22 cellular contexts compared by ENCODE assay signal in the genomic region with DNA sequence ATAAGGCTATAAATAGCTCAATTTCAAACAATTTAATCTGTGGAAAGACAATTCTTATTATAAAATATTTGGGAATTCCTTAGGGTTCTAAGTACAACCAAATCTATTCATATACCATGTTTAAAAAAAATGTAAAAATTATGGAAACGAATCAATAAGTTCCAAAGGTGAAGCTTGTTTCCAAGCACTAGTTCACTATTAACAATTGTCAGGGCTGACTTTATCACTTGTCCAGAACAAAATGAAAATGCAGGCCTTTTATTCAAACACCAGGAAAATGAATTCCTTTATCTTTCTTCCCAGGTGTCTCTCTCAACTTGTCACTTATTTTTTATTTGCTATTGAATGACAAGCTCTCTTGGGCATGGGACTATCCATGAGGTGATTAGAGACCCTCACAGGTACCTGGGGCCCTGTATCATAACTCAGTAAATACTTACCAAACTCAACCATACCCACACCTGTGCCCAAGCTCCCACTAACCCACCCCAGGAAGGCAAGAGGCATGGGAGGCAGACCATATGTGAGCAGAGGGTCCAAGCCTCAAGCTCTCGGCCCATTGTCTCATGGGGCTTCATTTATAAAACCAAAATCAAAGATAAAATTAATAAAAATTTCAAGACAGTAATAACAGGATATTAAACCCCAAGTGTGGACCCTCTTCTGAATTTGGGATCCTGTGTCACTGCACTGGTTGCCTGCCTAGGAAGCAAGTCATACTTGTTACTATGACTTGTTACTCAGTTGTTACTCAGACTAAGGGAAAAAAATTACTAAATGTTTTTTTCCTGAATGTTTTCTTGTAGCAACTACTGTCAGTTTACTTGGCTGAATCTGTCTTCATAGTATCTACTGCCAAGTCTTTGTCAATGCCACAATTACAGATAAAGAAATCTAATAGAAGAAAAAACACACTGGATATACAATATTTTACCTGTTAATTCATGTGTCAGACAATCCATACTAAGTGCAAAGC. TPM values are rescaled to one million over a fixed set of nuclear protein-coding genes. Genes with fewer than 3 reads are reported as not detected.
DNase-seq lines count a peak whose midpoint lies in the region; ATAC-seq, FAIRE-seq and TF ChIP-seq lines count a peak whose summit lies in the region.
"Had no signal": no experiment of that assay in that cellular context is flagged by ENCODE, and none has a peak within 500 bp of the region (broad histone marks: within the 10 kb centered on the region; RNA-seq: fewer than 3 reads in every experiment).

No MANE protein-coding gene starts in this region.

- WGBS in small intestine, 3 donors: 52 to 69% (median 53%) methylated on average over 2 of the region's 2 CpGs
- 82% methylated on average over 2 of the region's 2 CpGs for WGBS in esophagus muscularis mucosa

- no peak overlapping the region for H3K9ac ChIP-seq in SK-N-MC (ENCODE audit: insufficient read length)

- no peak overlapping the region for H3K27ac ChIP-seq in GM23338 (ENCODE audit: low read depth)
- 0 out of 2 replicates have a peak overlapping the region, but pooled peaks have one; percentile 65 for H3K27ac ChIP-seq in SK-N-MC
- H3K27ac ChIP-seq in small intestine (ENCODE audit: low read depth in 1 of 2, low read length in 1 of 2): no peak overlapping the region
- no peak overlapping the region for H3K27ac ChIP-seq in esophagus muscularis mucosa (replicated peaks in 1 of 4)

- H3K4me3 Mint-ChIP-seq in GM23338: no peak overlapping the region
- H3K4me3 Mint-ChIP-seq: CD4-positive, CD25-positive, alpha-beta regulatory T cell had no signal

- H3K4me1 Mint-ChIP-seq in GM23338: peaks cover 2% of the 10 kb centered on the region; the same call in 1 of the 3 replicates
- H3K4me1 Mint-ChIP-seq: CD4-positive, CD25-positive, alpha-beta regulatory T cell had no signal

- FAIRE-seq in frontal cortex (lab: Jason Lieb, UNC) (peak; percentile 47), small intestine (lab: Jason Lieb, UNC) (no peak)
- FAIRE-seq: D721Med, H1 had no signal

- intact Hi-C loops in esophagus muscularis mucosa (cut with DNase I): no loop called here

- no peak overlapping the region for H3K4me2 ChIP-seq in GM23338

- TF ChIP-seq CTCF in GM23338 (conservative IDR thresholded peaks at IDR 0.05; ENCODE audit: low read depth in 2 of 2) (no peak), esophagus muscularis mucosa (IDR thresholded peaks at IDR 0.05) (no peak)

- TF ChIP-seq EP300 in esophagus muscularis mucosa (IDR thresholded peaks at IDR 0.05): no peak

- TF ChIP-seq POLR2A in esophagus muscularis mucosa (IDR thresholded peaks at IDR 0.05; ENCODE audit: low read depth): no peak

- H2AFZ ChIP-seq in GM23338: no peak overlapping the region

- no peaks in the 10 kb centered on the region for H3K27me3 Mint-ChIP-seq in GM23338 (ENCODE audit: insufficient read depth, low read depth, poor library complexity)

- H3K36me3 ChIP-seq in GM23338 (ENCODE audit: insufficient read depth) (no peaks in the 10 kb centered on the region), SK-N-MC (ENCODE audit: insufficient read depth, low read length) (no peaks in the 10 kb centered on the region), small intestine (ENCODE audit: control insufficient read depth in 2 of 2, insufficient read depth in 2 of 2, low read length in 2 of 2) (no peaks in the 10 kb centered on the region), esophagus muscularis mucosa (no peaks in the 10 kb centered on the region)

- peaks cover 73% of the 10 kb centered on the region for H3K79me2 ChIP-seq in GM23338 (replicated peaks; ENCODE audit: insufficient read depth)

- H3K4me3 ChIP-seq in GM23338 (no peak overlapping the region), SK-N-MC (no peak overlapping the region), small intestine (ENCODE audit: low read depth in 1 of 2, low read length in 2 of 2) (no peak overlapping the region), esophagus muscularis mucosa (no peak overlapping the region)

- H3K9me2 ChIP-seq in GM23338 (ENCODE audit: insufficient read depth): no peaks in the 10 kb centered on the region

- no peaks in the 10 kb centered on the region for H3F3A ChIP-seq in GM23338 (replicated peaks; ENCODE audit: low read depth)

- ATAC-seq in GM23338 (no peak), GM18520 (IDR thresholded peaks at IDR 0.05; ENCODE audit: unreplicated experiment) (no peak)
- ATAC-seq: Right ventricle myocardium inferior, SK-N-SH treated with all-trans-retinoic acid at 6 μM for 48 hours had no signal

- peak overlapping the region; percentile 52; the same call in 1 of the 2 replicates for H3K27ac Mint-ChIP-seq in GM23338
- H3K27ac Mint-ChIP-seq: CD4-positive, CD25-positive, alpha-beta regulatory T cell had no signal

- H3K36me3 Mint-ChIP-seq in GM23338 (ENCODE audit: low read depth): no peaks in the 10 kb centered on the region
- H3K36me3 Mint-ChIP-seq: CD4-positive, CD25-positive, alpha-beta regulatory T cell had no signal

- H3K4me1 ChIP-seq in GM23338 (ENCODE audit: insufficient read depth) (0 out of 2 replicates have a peak, but pooled peaks cover 3% of the 10 kb centered on the region), small intestine (ENCODE audit: control insufficient read depth in 2 of 2, insufficient read depth in 1 of 2, low read depth in 1 of 2, low read length in 1 of 2) (peaks cover 0 to 3% of the 10 kb centered on the region in 2 donors), esophagus muscularis mucosa (peaks cover 9 to 22% (median 17%) of the 10 kb centered on the region in 4 donors)

- H4K20me1 ChIP-seq in GM23338 (replicated peaks; ENCODE audit: insufficient read depth): no peaks in the 10 kb centered on the region; the same call in 1 of the 2 replicates

- H3K9me3 ChIP-seq in SK-N-MC (ENCODE audit: low read depth, low read length) (no peaks in the 10 kb centered on the region), small intestine (ENCODE audit: control insufficient read depth, low read depth) (no peaks in the 10 kb centered on the region), esophagus muscularis mucosa (no peaks in the 10 kb centered on the region)

- H3K9me3 Mint-ChIP-seq in GM23338: no peaks in the 10 kb centered on the region

- no peaks in the 10 kb centered on the region for H3K27me3 ChIP-seq in GM23338 (ENCODE audit: insufficient read depth)
- no peaks in the 10 kb centered on the region for H3K27me3 ChIP-seq in small intestine (ENCODE audit: control insufficient read depth in 2 of 2, insufficient read depth in 2 of 2, low read length in 2 of 2)
- H3K27me3 ChIP-seq in esophagus muscularis mucosa: no peaks in the 10 kb centered on the region

- DNase-seq in GM23338 (ENCODE audit: low spot score) (no peak), SK-N-MC (ENCODE audit: low read depth, low spot score) (no peak), frontal cortex (ENCODE audit: low spot score in 2 of 2) (no peak), small intestine (peak; percentile 33), esophagus muscularis mucosa (ENCODE audit: extremely low spot score) (no peak), NCI-H1092 (lab: John Stamatoyannopoulos, UW) (no peak)
- DNase-seq: AML-193; CD4-positive, CD25-positive, alpha-beta regulatory T cell; DMS79 treated with DMSO at 0.1 percent for 48 hours; Kasumi-1; MV-4-11; NCI-H1436 treated with DMSO at 0.1 percent for 48 hours; NCI-H2107; NCI-H226; NCI-H526 treated with DMSO at 0.1 percent for 48 hours; NK-92 treated with Interleukin-12 subunit alpha and Interleukin-12 subunit beta, amount 100 ng/mL, for 24 hours; OCI-M1 had no signal

RNA-seq across cellular contexts. Expression of gene PTPRK, which starts 54.7 kb away (rescaled TPM):
- total RNA-seq in GM23338 (2014; rRNA removed; shearing (Covaris generic)): 46.1 and 56.4 TPM in 2 replicates
- polyA plus RNA-seq in GM23338 (2016; fragmentation: Nextera tagmentation; extraction: Ambion mirVana) (20.7 and 26.9 TPM in 2 replicates), small intestine (10 to 100 TPM; 15.9 to 25.1 (median 16.1) TPM)
- total RNA-seq in frontal cortex (179 TPM), esophagus muscularis mucosa (10 to 100 TPM; 36.8 to 53.1 (median 43.8) TPM)
